ENCODE assay signal across 1 cellular context in the genomic region with DNA sequence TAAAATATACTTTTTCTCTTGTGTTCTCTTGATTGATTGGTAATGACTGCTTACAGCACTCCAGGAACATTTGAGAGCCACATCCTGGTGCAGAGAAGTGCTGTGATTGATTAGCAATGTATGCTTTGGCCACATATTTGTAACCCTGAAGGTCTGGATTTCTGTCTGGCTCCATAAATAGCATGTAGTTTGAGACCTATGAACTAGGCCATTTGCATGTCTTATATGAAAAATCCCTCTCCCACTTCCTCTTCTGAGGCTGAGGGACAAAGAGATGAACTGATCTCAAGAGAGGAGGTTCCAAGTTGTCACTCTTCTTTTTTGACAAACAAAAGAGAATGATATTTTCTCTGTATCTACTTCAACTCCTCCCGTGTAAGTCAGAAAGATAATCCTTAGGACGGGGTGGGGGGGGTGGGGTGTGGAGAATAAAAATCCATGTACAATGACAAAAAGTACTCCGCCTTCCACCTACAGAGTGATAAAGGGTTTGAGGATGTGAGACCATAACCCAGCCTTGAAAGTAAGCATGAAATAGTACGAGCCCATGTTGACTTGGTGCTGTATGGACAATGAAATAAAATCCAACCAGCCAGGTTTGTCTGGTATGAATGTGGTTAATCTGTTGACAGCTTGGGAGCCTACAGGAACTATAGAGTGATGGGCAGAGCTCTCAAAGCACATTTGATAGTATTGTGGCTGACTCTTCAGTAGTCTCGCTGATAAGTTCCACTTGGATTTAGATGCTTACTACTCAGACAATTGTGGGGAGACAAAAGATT.
TF ChIP-seq lines count a peak whose summit lies in the region.

No MANE protein-coding gene starts in this region.

TF ChIP-seq in WTC11, 78 proteins besides CTCF, POLR2A, EP300 and RAD21 (continued from another document):
- TF ChIP-seq, protein P1, sequence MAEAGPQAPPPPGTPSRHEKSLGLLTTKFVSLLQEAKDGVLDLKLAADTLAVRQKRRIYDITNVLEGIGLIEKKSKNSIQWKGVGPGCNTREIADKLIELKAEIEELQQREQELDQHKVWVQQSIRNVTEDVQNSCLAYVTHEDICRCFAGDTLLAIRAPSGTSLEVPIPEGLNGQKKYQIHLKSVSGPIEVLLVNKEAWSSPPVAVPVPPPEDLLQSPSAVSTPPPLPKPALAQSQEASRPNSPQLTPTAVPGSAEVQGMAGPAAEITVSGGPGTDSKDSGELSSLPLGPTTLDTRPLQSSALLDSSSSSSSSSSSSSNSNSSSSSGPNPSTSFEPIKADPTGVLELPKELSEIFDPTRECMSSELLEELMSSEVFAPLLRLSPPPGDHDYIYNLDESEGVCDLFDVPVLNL (CRISPR knock-in tag; IDR thresholded peaks at IDR 0.05; ENCODE audit: borderline replicate concordance, low read depth): no peak
- TF ChIP-seq ZNF219 (CRISPR knock-in tag; IDR thresholded peaks at IDR 0.05; ENCODE audit: borderline replicate concordance): no peak
- TF ChIP-seq CREM (CRISPR knock-in tag; IDR thresholded peaks at IDR 0.05): no peak
- no peak for TF ChIP-seq ESRRA (CRISPR knock-in tag; IDR thresholded peaks at IDR 0.05; ENCODE audit: borderline replicate concordance)
- no peak for TF ChIP-seq RELA (CRISPR knock-in tag; IDR thresholded peaks at IDR 0.05; ENCODE audit: borderline replicate concordance)
- TF ChIP-seq, protein P2, sequence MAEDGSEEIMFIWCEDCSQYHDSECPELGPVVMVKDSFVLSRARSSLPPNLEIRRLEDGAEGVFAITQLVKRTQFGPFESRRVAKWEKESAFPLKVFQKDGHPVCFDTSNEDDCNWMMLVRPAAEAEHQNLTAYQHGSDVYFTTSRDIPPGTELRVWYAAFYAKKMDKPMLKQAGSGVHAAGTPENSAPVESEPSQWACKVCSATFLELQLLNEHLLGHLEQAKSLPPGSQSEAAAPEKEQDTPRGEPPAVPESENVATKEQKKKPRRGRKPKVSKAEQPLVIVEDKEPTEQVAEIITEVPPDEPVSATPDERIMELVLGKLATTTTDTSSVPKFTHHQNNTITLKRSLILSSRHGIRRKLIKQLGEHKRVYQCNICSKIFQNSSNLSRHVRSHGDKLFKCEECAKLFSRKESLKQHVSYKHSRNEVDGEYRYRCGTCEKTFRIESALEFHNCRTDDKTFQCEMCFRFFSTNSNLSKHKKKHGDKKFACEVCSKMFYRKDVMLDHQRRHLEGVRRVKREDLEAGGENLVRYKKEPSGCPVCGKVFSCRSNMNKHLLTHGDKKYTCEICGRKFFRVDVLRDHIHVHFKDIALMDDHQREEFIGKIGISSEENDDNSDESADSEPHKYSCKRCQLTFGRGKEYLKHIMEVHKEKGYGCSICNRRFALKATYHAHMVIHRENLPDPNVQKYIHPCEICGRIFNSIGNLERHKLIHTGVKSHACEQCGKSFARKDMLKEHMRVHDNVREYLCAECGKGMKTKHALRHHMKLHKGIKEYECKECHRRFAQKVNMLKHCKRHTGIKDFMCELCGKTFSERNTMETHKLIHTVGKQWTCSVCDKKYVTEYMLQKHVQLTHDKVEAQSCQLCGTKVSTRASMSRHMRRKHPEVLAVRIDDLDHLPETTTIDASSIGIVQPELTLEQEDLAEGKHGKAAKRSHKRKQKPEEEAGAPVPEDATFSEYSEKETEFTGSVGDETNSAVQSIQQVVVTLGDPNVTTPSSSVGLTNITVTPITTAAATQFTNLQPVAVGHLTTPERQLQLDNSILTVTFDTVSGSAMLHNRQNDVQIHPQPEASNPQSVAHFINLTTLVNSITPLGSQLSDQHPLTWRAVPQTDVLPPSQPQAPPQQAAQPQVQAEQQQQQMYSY (CRISPR knock-in tag; IDR thresholded peaks at IDR 0.05): no peak
- no peak for TF ChIP-seq SMAD3 (CRISPR knock-in tag; IDR thresholded peaks at IDR 0.05; ENCODE audit: borderline replicate concordance)
- TF ChIP-seq, protein P3, sequence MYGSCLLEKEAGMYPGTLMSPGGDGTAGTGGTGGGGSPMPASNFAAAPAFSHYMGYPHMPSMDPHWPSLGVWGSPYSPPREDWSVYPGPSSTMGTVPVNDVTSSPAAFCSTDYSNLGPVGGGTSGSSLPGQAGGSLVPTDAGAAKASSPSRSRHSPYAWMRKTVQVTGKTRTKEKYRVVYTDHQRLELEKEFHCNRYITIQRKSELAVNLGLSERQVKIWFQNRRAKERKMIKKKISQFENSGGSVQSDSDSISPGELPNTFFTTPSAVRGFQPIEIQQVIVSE (CRISPR knock-in tag; IDR thresholded peaks at IDR 0.05; ENCODE audit: borderline replicate concordance): no peak
- TF ChIP-seq, protein P4, sequence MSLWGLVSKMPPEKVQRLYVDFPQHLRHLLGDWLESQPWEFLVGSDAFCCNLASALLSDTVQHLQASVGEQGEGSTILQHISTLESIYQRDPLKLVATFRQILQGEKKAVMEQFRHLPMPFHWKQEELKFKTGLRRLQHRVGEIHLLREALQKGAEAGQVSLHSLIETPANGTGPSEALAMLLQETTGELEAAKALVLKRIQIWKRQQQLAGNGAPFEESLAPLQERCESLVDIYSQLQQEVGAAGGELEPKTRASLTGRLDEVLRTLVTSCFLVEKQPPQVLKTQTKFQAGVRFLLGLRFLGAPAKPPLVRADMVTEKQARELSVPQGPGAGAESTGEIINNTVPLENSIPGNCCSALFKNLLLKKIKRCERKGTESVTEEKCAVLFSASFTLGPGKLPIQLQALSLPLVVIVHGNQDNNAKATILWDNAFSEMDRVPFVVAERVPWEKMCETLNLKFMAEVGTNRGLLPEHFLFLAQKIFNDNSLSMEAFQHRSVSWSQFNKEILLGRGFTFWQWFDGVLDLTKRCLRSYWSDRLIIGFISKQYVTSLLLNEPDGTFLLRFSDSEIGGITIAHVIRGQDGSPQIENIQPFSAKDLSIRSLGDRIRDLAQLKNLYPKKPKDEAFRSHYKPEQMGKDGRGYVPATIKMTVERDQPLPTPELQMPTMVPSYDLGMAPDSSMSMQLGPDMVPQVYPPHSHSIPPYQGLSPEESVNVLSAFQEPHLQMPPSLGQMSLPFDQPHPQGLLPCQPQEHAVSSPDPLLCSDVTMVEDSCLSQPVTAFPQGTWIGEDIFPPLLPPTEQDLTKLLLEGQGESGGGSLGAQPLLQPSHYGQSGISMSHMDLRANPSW (CRISPR knock-in tag; conservative IDR thresholded peaks at IDR 0.05; ENCODE audit: low read depth): no peak
- no peak for TF ChIP-seq NFYB (CRISPR knock-in tag; conservative IDR thresholded peaks at IDR 0.05; ENCODE audit: low read depth)
- TF ChIP-seq SP1 (CRISPR knock-in tag; conservative IDR thresholded peaks at IDR 0.05): no peak
- no peak for TF ChIP-seq SMAD4 (CRISPR knock-in tag; IDR thresholded peaks at IDR 0.05)
